Comparison of ENCODE assay signal across 1 cellular context in genomic region chr14:21039059-21039422, GRCh38.
TF ChIP-seq lines count a peak whose summit lies in the region.

No MANE protein-coding gene starts in this region.

TF ChIP-seq in endothelial cell of umbilical vein, 7 proteins besides CTCF, POLR2A, EP300 and RAD21 (continued from another document):
- no peak for TF ChIP-seq GATA2 (IDR thresholded peaks at IDR 0.05; ENCODE audit: insufficient read depth, insufficient read length, low read depth, low read length)
- no peak for TF ChIP-seq FOS (IDR thresholded peaks at IDR 0.05; ENCODE audit: borderline replicate concordance, insufficient read depth, low read length)
- TF ChIP-seq POLR2AphosphoS5 (IDR thresholded peaks at IDR 0.05; ENCODE audit: insufficient read depth, low read depth, low read length), result no peak
- TF ChIP-seq EZH2 (IDR thresholded peaks at IDR 0.05; ENCODE audit: borderline replicate concordance, low read depth, low read length, severe bottlenecking), result no peak
- TF ChIP-seq, protein P1, sequence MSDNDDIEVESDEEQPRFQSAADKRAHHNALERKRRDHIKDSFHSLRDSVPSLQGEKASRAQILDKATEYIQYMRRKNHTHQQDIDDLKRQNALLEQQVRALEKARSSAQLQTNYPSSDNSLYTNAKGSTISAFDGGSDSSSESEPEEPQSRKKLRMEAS (IDR thresholded peaks at IDR 0.05; ENCODE audit: insufficient read depth, insufficient read length), result no peak
- no peak for TF ChIP-seq MYC (IDR thresholded peaks at IDR 0.05; ENCODE audit: low read depth, low read length)
TF ChIP-seq in endothelial cell of umbilical vein: peak in this region for 0.
